8 cellular contexts compared by ENCODE assay signal in the genomic region with DNA sequence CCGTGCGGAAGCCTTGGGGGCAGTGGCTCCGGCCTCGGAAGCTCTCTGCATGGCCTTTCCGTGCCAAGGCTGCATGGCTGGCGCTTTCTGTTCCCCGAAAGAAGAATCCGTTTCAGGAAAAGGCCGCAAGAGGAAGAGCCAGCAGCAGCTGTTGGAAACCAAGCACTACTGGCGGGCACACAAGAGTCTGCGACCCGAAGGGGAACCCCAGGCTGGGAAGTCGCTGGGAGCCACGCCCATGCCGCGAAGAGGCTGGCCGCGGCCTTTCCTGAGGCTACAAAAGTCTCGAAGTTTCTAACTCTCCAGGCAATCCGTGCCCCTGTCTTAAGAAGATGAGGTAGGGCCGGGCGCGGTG. TPM values are rescaled to one million over a fixed set of nuclear protein-coding genes. Genes with fewer than 3 reads are reported as not detected.
DNase-seq lines count a peak whose midpoint lies in the region; ATAC-seq and TF ChIP-seq lines count a peak whose summit lies in the region.

TSS of gene CGAS (minus strand) at position 191 of the 355 bp plus-strand sequence. CDS start at position 75, 116 bp downstream.

- no peaks in the 10 kb centered on the region for H3K9me3 ChIP-seq in esophagus (ENCODE audit: control insufficient read depth in 2 of 2, insufficient read depth in 1 of 2, low read depth in 1 of 2, low read length in 1 of 2)

- H3K9me3 Mint-ChIP-seq in naive B cell: no peaks in the 10 kb centered on the region

- H3K4me3 ChIP-seq in GM12864 (ENCODE audit: low read depth, low read length) (peak within 1 kb of the TSS; percentile 65), esophagus (ENCODE audit: low read depth in 1 of 2, low read length in 2 of 2) (peak within 1 kb of the TSS; percentile 63 to 79)

- H3K27ac ChIP-seq in esophagus (ENCODE audit: low read depth in 2 of 2, low read length in 1 of 2): peak within 1 kb of the TSS; percentile 62 to 66

- H3K4me1 Mint-ChIP-seq in naive B cell: peaks cover 18 to 50% (median 30%) of the 10 kb centered on the region in 3 donors

- H3K4me1 ChIP-seq in esophagus (ENCODE audit: control insufficient read depth in 2 of 2, insufficient read depth in 2 of 2, low read length in 1 of 2): no peaks in the 10 kb centered on the region

- peak; percentile 77 for ATAC-seq in HG02588 (IDR thresholded peaks at IDR 0.05; ENCODE audit: unreplicated experiment)
- ATAC-seq in naive B cell (ENCODE audit: low read depth in 2 of 2): peak; percentile 84

- no peaks in the 10 kb centered on the region for H3K27me3 Mint-ChIP-seq in naive B cell

- WGBS in esophagus, 2 donors: 4 to 5% methylated on average over 23 of the region's 23 CpGs

- H3K36me3 Mint-ChIP-seq in naive B cell: no peaks in the 10 kb centered on the region

- H3K36me3 ChIP-seq in esophagus (ENCODE audit: control insufficient read depth in 2 of 2, insufficient read depth in 2 of 2, low read length in 1 of 2): no peaks in the 10 kb centered on the region

- H3K27me3 ChIP-seq in esophagus (ENCODE audit: control insufficient read depth in 1 of 2, insufficient read depth in 2 of 2, low read length in 2 of 2): no peaks in the 10 kb centered on the region

- peak within 1 kb of the TSS; percentile 83 to 94 (median 92) for H3K27ac Mint-ChIP-seq in naive B cell

- TF ChIP-seq CTCF in GM12864 (IDR thresholded peaks at IDR 0.05; ENCODE audit: low read depth, low read length, missing control alignments): no peak

- DNase-seq in GM12864 (ENCODE audit: low read depth) (peak; percentile 64), NCI-H510A (lab: John Stamatoyannopoulos, UW) (peak; percentile 30), activated T-cell treated with anti-CD3 and anti-CD28 coated beads for 4 hours (peak; percentile 60), naive B cell (peak; percentile 65), NCI-H2029 treated with DMSO at 0.1 percent for 48 hours (lab: John Stamatoyannopoulos, UW) (no peak)
- peak; percentile 76 for DNase-seq in stimulated activated naive CD4-positive, alpha-beta T cell treated with Interleukin-2 at 50 U/mL for 16 hours (lab: John Stamatoyannopoulos, UW)

- H3K4me3 Mint-ChIP-seq in naive B cell: peak within 1 kb of the TSS; percentile 89 to 99 (median 92)

RNA-seq across cellular contexts. Expression of gene CGAS, which starts in this region (rescaled TPM):
- polyA plus RNA-seq in esophagus (1 to 10 TPM; 1.2 to 2.3 TPM), naive B cell (ENCODE audit: low read depth in 6 of 6) (10 to 100 TPM in 4 of 6 donors, 1 to 10 TPM in 2; 2.4 to 15.0 (median 10.3) TPM)
